ENCODE assay signal across 1 cellular context in the genomic region with DNA sequence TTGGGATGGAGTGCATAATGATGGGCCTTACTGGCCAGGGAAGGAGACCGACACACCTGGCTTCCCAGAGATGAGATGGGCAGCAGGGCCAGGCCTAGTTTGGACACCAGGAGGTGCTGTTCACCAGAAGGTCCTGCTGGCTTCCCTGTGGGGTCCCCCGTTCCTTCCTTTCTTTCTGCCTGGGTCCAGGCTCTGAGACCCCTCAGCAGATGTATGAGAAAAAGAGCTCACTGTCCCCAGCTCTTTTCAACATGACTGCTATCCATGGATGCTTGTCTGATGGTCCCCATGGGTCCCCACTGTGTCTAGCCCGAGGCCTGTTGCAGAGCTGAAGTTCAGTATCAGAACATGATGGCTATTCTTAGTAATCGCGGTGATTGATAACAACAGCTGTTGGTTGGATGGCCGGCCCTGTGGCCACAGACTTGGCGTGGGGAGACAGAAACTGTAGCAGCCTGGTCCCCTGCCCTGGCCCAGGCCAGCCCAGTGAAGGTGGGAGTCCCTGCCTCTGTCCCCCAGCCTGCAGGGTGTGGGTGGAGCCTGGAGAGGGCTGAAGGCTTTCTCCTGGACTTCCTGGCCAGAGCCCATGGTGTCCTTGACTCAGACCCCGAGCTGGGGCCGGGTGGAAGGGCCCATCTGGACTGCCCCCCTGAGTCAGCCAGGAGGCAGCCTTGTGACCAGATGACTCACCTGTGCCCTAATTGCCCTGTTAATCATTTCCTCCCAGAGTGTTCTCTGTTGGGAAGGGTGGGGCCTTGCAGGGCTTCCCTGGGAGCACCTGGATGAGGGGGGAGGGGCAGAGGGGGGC.
TF ChIP-seq lines count a peak whose summit lies in the region.

No MANE protein-coding gene starts in this region.

TF ChIP-seq in HepG2, 621 proteins besides CTCF, POLR2A, EP300 and RAD21 (continued from another document and continues in another):
- TF ChIP-seq ZNF550 (CRISPR knock-in tag; IDR thresholded peaks at IDR 0.05; ENCODE audit: borderline replicate concordance) (no peak), ZNF30 (CRISPR knock-in tag; IDR thresholded peaks at IDR 0.05) (no peak), NFE2L2 (IDR thresholded peaks at IDR 0.05; ENCODE audit: low read length) (no peak), ZNF746 (CRISPR knock-in tag; IDR thresholded peaks at IDR 0.05) (peak; percentile 51; the same call in 1 of the 2 replicates), ONECUT2 (CRISPR knock-in tag; IDR thresholded peaks at IDR 0.05) (no peak), GTF3A (CRISPR knock-in tag; conservative IDR thresholded peaks at IDR 0.05) (0 out of 2 replicates have a peak, but pooled peaks have one; percentile 37), ZNF451 (CRISPR knock-in tag; IDR thresholded peaks at IDR 0.05) (no peak; the same call in 1 of the 2 replicates), NFYC (CRISPR knock-in tag; IDR thresholded peaks at IDR 0.05) (no peak), ZBTB7A (CRISPR knock-in tag; IDR thresholded peaks at IDR 0.05) (peak; percentile 73), NCOA2 (CRISPR knock-in tag; IDR thresholded peaks at IDR 0.05) (peak; percentile 78; the same call in 1 of the 2 replicates), ZNF670 (CRISPR knock-in tag; IDR thresholded peaks at IDR 0.05; ENCODE audit: borderline replicate concordance) (peak; percentile 32), ZMYM3 (CRISPR knock-in tag; IDR thresholded peaks at IDR 0.05) (no peak; the same call in 1 of the 2 replicates), RARA (CRISPR knock-in tag; IDR thresholded peaks at IDR 0.05) (peak; percentile 91), HOXA3 (CRISPR knock-in tag; IDR thresholded peaks at IDR 0.05) (peak; percentile 64; the same call in 1 of the 2 replicates), POGK (CRISPR knock-in tag; conservative IDR thresholded peaks at IDR 0.05) (peak; percentile 44), TOE1 (CRISPR knock-in tag; IDR thresholded peaks at IDR 0.05) (0 out of 2 replicates have a peak, but pooled peaks have one; percentile 65), ZNF605 (CRISPR knock-in tag; IDR thresholded peaks at IDR 0.05) (no peak), GLI4 (CRISPR knock-in tag; IDR thresholded peaks at IDR 0.05; ENCODE audit: borderline replicate concordance) (no peak; the same call in 1 of the 2 replicates), RELA (CRISPR knock-in tag; IDR thresholded peaks at IDR 0.05) (no peak), ELF4 (CRISPR knock-in tag; IDR thresholded peaks at IDR 0.05; ENCODE audit: borderline replicate concordance) (no peak), ZNF460 (CRISPR knock-in tag; IDR thresholded peaks at IDR 0.05; ENCODE audit: borderline replicate concordance) (no peak), CENPT (CRISPR knock-in tag; IDR thresholded peaks at IDR 0.05; ENCODE audit: low read depth) (no peak), ZNF660 (CRISPR knock-in tag; IDR thresholded peaks at IDR 0.05; ENCODE audit: borderline replicate concordance, low read depth) (no peak), JARID2 (CRISPR knock-in tag; IDR thresholded peaks at IDR 0.05; ENCODE audit: insufficient replicate concordance) (no peak), NFRKB (IDR thresholded peaks at IDR 0.05) (no peak), BATF2 (CRISPR knock-in tag; IDR thresholded peaks at IDR 0.05) (no peak), ZNF124 (CRISPR knock-in tag; IDR thresholded peaks at IDR 0.05) (no peak), SALL1 (CRISPR knock-in tag; IDR thresholded peaks at IDR 0.05) (peak; percentile 64), CEBPZ (IDR thresholded peaks at IDR 0.05; ENCODE audit: low read length) (no peak), RXRB (CRISPR knock-in tag; IDR thresholded peaks at IDR 0.05; ENCODE audit: borderline replicate concordance) (peak; percentile 92)
- TF ChIP-seq, protein P1, sequence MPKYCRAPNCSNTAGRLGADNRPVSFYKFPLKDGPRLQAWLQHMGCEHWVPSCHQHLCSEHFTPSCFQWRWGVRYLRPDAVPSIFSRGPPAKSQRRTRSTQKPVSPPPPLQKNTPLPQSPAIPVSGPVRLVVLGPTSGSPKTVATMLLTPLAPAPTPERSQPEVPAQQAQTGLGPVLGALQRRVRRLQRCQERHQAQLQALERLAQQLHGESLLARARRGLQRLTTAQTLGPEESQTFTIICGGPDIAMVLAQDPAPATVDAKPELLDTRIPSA (CRISPR knock-in tag; IDR thresholded peaks at IDR 0.05; ENCODE audit: borderline replicate concordance) = no peak
- TF ChIP-seq, protein P2, sequence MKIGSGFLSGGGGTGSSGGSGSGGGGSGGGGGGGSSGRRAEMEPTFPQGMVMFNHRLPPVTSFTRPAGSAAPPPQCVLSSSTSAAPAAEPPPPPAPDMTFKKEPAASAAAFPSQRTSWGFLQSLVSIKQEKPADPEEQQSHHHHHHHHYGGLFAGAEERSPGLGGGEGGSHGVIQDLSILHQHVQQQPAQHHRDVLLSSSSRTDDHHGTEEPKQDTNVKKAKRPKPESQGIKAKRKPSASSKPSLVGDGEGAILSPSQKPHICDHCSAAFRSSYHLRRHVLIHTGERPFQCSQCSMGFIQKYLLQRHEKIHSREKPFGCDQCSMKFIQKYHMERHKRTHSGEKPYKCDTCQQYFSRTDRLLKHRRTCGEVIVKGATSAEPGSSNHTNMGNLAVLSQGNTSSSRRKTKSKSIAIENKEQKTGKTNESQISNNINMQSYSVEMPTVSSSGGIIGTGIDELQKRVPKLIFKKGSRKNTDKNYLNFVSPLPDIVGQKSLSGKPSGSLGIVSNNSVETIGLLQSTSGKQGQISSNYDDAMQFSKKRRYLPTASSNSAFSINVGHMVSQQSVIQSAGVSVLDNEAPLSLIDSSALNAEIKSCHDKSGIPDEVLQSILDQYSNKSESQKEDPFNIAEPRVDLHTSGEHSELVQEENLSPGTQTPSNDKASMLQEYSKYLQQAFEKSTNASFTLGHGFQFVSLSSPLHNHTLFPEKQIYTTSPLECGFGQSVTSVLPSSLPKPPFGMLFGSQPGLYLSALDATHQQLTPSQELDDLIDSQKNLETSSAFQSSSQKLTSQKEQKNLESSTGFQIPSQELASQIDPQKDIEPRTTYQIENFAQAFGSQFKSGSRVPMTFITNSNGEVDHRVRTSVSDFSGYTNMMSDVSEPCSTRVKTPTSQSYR (CRISPR knock-in tag; IDR thresholded peaks at IDR 0.05; ENCODE audit: borderline replicate concordance) = peak; percentile 76; the same call in 1 of the 2 replicates
- TF ChIP-seq, protein P3, sequence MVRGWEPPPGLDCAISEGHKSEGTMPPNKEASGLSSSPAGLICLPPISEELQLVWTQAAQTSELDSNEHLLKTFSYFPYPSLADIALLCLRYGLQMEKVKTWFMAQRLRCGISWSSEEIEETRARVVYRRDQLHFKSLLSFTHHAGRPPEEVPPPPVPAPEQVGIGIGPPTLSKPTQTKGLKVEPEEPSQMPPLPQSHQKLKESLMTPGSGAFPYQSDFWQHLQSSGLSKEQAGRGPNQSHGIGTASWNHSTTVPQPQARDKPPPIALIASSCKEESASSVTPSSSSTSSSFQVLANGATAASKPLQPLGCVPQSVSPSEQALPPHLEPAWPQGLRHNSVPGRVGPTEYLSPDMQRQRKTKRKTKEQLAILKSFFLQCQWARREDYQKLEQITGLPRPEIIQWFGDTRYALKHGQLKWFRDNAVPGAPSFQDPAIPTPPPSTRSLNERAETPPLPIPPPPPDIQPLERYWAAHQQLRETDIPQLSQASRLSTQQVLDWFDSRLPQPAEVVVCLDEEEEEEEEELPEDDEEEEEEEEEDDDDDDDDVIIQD (CRISPR knock-in tag; IDR thresholded peaks at IDR 0.05; ENCODE audit: low read depth) = peak; percentile 24; the same call in 1 of the 2 replicates
- TF ChIP-seq, protein P4, sequence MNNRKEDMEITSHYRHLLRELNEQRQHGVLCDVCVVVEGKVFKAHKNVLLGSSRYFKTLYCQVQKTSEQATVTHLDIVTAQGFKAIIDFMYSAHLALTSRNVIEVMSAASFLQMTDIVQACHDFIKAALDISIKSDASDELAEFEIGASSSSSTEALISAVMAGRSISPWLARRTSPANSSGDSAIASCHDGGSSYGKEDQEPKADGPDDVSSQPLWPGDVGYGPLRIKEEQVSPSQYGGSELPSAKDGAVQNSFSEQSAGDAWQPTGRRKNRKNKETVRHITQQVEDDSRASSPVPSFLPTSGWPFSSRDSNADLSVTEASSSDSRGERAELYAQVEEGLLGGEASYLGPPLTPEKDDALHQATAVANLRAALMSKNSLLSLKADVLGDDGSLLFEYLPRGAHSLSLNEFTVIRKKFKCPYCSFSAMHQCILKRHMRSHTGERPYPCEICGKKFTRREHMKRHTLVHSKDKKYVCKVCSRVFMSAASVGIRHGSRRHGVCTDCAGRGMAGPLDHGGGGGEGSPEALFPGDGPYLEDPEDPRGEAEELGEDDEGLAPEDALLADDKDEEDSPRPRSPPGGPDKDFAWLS (CRISPR knock-in tag; IDR thresholded peaks at IDR 0.05; ENCODE audit: borderline replicate concordance) = no peak
- TF ChIP-seq, protein P5, sequence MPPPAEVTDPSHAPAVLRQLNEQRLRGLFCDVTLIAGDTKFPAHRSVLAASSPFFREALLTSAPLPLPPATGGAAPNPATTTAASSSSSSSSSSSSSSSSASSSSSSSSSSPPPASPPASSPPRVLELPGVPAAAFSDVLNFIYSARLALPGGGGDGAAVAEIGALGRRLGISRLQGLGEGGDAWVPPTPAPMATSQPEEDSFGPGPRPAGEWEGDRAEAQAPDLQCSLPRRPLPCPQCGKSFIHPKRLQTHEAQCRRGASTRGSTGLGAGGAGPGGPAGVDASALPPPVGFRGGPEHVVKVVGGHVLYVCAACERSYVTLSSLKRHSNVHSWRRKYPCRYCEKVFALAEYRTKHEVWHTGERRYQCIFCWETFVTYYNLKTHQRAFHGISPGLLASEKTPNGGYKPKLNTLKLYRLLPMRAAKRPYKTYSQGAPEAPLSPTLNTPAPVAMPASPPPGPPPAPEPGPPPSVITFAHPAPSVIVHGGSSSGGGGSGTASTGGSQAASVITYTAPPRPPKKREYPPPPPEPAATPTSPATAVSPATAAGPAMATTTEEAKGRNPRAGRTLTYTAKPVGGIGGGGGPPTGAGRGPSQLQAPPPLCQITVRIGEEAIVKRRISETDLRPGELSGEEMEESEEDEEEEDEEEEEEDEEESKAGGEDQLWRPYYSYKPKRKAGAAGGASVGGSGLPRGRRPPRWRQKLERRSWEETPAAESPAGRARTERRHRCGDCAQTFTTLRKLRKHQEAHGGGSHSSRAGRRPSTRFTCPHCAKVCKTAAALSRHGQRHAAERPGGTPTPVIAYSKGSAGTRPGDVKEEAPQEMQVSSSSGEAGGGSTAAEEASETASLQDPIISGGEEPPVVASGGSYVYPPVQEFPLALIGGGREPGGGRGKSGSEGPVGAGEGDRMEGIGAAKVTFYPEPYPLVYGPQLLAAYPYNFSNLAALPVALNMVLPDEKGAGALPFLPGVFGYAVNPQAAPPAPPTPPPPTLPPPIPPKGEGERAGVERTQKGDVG (CRISPR knock-in tag; IDR thresholded peaks at IDR 0.05; ENCODE audit: borderline replicate concordance) = no peak
- TF ChIP-seq, protein P6, sequence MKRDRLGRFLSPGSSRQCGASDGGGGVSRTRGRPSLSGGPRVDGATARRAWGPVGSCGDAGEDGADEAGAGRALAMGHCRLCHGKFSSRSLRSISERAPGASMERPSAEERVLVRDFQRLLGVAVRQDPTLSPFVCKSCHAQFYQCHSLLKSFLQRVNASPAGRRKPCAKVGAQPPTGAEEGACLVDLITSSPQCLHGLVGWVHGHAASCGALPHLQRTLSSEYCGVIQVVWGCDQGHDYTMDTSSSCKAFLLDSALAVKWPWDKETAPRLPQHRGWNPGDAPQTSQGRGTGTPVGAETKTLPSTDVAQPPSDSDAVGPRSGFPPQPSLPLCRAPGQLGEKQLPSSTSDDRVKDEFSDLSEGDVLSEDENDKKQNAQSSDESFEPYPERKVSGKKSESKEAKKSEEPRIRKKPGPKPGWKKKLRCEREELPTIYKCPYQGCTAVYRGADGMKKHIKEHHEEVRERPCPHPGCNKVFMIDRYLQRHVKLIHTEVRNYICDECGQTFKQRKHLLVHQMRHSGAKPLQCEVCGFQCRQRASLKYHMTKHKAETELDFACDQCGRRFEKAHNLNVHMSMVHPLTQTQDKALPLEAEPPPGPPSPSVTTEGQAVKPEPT (CRISPR knock-in tag; IDR thresholded peaks at IDR 0.05; ENCODE audit: low read depth) = no peak
- TF ChIP-seq, protein P7, sequence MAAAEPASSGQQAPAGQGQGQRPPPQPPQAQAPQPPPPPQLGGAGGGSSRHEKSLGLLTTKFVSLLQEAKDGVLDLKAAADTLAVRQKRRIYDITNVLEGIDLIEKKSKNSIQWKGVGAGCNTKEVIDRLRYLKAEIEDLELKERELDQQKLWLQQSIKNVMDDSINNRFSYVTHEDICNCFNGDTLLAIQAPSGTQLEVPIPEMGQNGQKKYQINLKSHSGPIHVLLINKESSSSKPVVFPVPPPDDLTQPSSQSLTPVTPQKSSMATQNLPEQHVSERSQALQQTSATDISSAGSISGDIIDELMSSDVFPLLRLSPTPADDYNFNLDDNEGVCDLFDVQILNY (CRISPR knock-in tag; conservative IDR thresholded peaks at IDR 0.05) = no peak
